18 cellular contexts compared by ENCODE assay signal in the genomic region with DNA sequence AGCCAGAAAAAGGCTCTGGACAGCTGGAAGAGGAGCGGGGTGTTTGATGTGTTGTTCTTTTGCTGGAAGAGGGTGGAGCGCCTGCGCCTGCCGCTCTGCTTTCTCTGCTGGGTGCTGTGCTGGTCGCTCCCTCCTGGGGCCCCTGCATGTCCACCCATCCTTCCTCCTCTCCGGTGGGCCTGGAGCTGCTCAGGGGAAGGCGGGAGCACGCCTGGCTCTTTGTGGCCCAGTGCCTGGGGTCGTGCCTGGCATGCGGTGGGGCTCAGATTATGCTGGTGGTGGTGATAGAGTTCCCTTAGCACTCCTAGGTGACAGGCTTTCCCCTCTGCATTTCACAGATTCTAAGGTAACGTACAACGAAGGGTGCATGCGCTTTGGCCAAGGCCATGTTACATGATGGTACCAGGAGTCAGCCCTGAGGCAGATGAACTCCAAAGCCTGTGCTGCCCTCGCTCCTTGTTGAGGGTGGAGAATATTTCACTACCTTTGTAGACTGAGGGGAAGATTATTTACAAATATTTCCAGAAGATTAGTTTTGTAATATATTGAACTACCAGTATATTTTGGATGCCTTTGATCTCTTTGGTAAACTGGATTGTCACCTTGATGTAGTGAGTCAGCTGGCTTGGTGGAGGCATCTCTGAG.
"Had no signal": no experiment of that assay in that cellular context is flagged by ENCODE, and none has a peak within 500 bp of the region (broad histone marks: within the 10 kb centered on the region; RNA-seq: fewer than 3 reads in every experiment).

No MANE protein-coding gene starts in this region.

- H3K4me3 ChIP-seq: esophagus muscularis mucosa, testis, upper lobe of left lung had no signal

- DNase-seq: activated CD4-positive, alpha-beta T cell treated with anti-CD3 and anti-CD28 coated beads for 48 hours; activated CD4-positive, CD25-positive, alpha-beta regulatory T cell; activated CD8-positive, alpha-beta T cell treated with anti-CD3 and anti-CD28 coated beads for 36 hours; activated naive CD4-positive, alpha-beta T cell; activated T-cell treated with anti-CD3 and anti-CD28 coated beads, Interleukin-2, amount 50 U/mL, for 1 hour; brain microvascular endothelial cell; central memory CD4-positive, alpha-beta T cell; cortex of kidney; immature natural killer cell; mesenchymal stem cell; nephron progenitor cell; occipital lobe; T1000; testis had no signal

- H3K9me3 ChIP-seq: esophagus muscularis mucosa, testis, upper lobe of left lung had no signal

- H3K27ac ChIP-seq: brain microvascular endothelial cell, esophagus muscularis mucosa, testis, upper lobe of left lung had no signal

- H3K36me3 ChIP-seq: brain microvascular endothelial cell, upper lobe of left lung had no signal

- H3K9me3 Mint-ChIP-seq: activated CD8-positive, alpha-beta T cell treated with anti-CD3 and anti-CD28 coated beads for 36 hours; activated T-helper 17 cell treated with anti-CD3 and anti-CD28 coated beads, Interleukin-2, amount 50 U/mL, for 72 hours; immature natural killer cell; nephron progenitor cell had no signal

- H3K4me3 Mint-ChIP-seq: activated CD8-positive, alpha-beta T cell treated with anti-CD3 and anti-CD28 coated beads for 36 hours; activated T-helper 17 cell treated with anti-CD3 and anti-CD28 coated beads, Interleukin-2, amount 50 U/mL, for 72 hours; immature natural killer cell; nephron progenitor cell had no signal

- FAIRE-seq: endothelial cell of umbilical vein had no signal

- H3K27me3 Mint-ChIP-seq: activated CD8-positive, alpha-beta T cell treated with anti-CD3 and anti-CD28 coated beads for 36 hours; activated T-helper 17 cell treated with anti-CD3 and anti-CD28 coated beads, Interleukin-2, amount 50 U/mL, for 72 hours had no signal

- H3K27me3 ChIP-seq: brain microvascular endothelial cell, esophagus muscularis mucosa, testis, upper lobe of left lung had no signal

- ATAC-seq: activated CD8-positive, alpha-beta T cell treated with anti-CD3 and anti-CD28 coated beads for 36 hours; activated T-helper 17 cell treated with anti-CD3 and anti-CD28 coated beads, Interleukin-2, amount 50 U/mL, for 72 hours had no signal

- H3K36me3 Mint-ChIP-seq: immature natural killer cell had no signal
